ENCODE assay signal across 13 cellular contexts in the genomic region with DNA sequence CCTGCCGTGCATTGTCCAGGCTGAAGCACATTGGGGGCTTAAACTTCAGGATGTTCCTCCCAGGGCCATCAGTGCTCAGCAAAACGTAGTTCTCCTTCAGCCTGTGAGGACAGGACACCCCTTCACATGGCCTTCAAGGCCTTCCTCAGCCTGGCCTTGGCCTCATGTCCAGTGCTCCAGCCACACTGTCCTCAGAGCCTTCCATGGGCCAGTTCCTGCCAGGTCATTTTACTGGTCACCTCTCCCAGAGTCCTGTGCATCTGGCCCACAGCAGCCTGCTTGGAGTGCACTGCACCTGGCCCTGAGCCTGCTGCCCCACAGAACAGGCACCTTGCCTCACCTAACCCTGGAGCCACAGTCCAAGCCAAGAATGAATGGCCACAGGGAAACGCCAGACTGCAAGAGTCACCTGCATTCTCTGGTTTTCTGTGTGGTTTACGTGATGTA. TPM values are rescaled to one million over a fixed set of nuclear protein-coding genes. Genes with fewer than 3 reads are reported as not detected.
A peak's percentile ranks its signal among the peaks of the same experiment; 100 is the strongest.
DNase-seq lines count a peak whose midpoint lies in the region; ATAC-seq and TF ChIP-seq lines count a peak whose summit lies in the region.
"Had no signal": no experiment of that assay in that cellular context is flagged by ENCODE, and none has a peak within 500 bp of the region (broad histone marks: within the 10 kb centered on the region; RNA-seq: fewer than 3 reads in every experiment).

No MANE protein-coding gene starts in this region.

- WGBS in H9 (ENCODE audit: extremely low coverage, insufficient read length, low lambda C conversion rate): no CpG with 5 or more reads among the region's 4 CpGs

- no peak overlapping the region for H2BK5ac ChIP-seq in H9 (ENCODE audit: insufficient read length, low read length)

- H3K79me2 ChIP-seq in H9 (ENCODE audit: insufficient read depth, low read length): peaks cover under 1% of the 10 kb centered on the region; the same call in 1 of the 2 replicates

- no peak overlapping the region for H3T11ph ChIP-seq in H9 (ENCODE audit: low read length)

- no peaks in the 10 kb centered on the region for H3K23me2 ChIP-seq in H9 (ENCODE audit: insufficient read length, low read depth, low read length, poor library complexity, severe bottlenecking)

- no peaks in the 10 kb centered on the region for H4K20me1 ChIP-seq in H9 (ENCODE audit: control insufficient read depth, insufficient read depth, insufficient read length)

- H3K4me1 Mint-ChIP-seq in CD14-positive monocyte (peaks cover 25% of the 10 kb centered on the region), H9 (peaks cover 19 to 22% of the 10 kb centered on the region in 2 experiments), activated B cell treated with CpG ODN at 0.5 μM for 24 hours (peaks cover 15% of the 10 kb centered on the region), mesothelial cell of epicardium (peaks cover 2% of the 10 kb centered on the region)

- H3K36me3 Mint-ChIP-seq in CD14-positive monocyte (peaks cover 76 to 93% of the 10 kb centered on the region in 2 donors), H9 (ENCODE audit: insufficient read depth in 1 of 3, low read depth in 3 of 3) (peaks cover 49 to 96% (median 90%) of the 10 kb centered on the region in 3 experiments; a peak in 6 of 7 replicates), activated B cell treated with CpG ODN at 0.5 μM for 24 hours (ENCODE audit: low read depth) (peaks cover 90% of the 10 kb centered on the region), mesothelial cell of epicardium (peaks cover 22% of the 10 kb centered on the region)

- POLR2A ChIA-PET in activated B cell treated with CpG ODN at 0.5 μM for 24 hours (lab: Charles Lee): interaction anchor here (1.8 kb wide), 1 partner anchor 9 kb away, joined by 6 read pairs; the partner anchor contains the start of gene HNRNPAB

- ATAC-seq in activated B cell treated with CpG ODN at 0.5 μM for 24 hours (ENCODE audit: low read depth): no peak

- no peak overlapping the region for H3K9ac ChIP-seq in H9 (ENCODE audit: extremely low read depth, insufficient read length, low read length)

- no peak overlapping the region for H2BK15ac ChIP-seq in H9 (ENCODE audit: low read depth, low read length)

- no peak overlapping the region for H3K4ac ChIP-seq in H9 (ENCODE audit: low read depth, low read length)

- no peak overlapping the region for H2BK12ac ChIP-seq in H9 (ENCODE audit: insufficient read length, low read depth, low read length)

- H3K9me3 ChIP-seq in H9 (ENCODE audit: control insufficient read depth, low read depth, low read length): no peaks in the 10 kb centered on the region
- H3K9me3 ChIP-seq: BLaER1 treated with 17β-estradiol and CSF1 and Interleukin-3, amounts not matched to agents 10 nM and 100 nM had no signal

- DNase-seq in CD14-positive monocyte (ENCODE audit: low spot score) (no peak), H9 (no peak), activated B cell treated with CpG ODN at 0.5 μM for 24 hours (no peak), mesothelial cell of epicardium (ENCODE audit: low spot score in 2 of 2, unreplicated experiment in 2 of 2) (no peak), NCI-H226 (no peak), GDM1 (lab: John Stamatoyannopoulos, UW) (no peak), DMS53 (lab: John Stamatoyannopoulos, UW) (no peak), amniotic stem cell (lab: John Stamatoyannopoulos, UW) (no peak)

- no peak overlapping the region for H2BK20ac ChIP-seq in H9 (ENCODE audit: low read depth, low read length, poor library complexity, severe bottlenecking)

- H4K91ac ChIP-seq in H9 (ENCODE audit: insufficient read length, low read depth, low read length): no peak overlapping the region

- H3K27ac Mint-ChIP-seq in CD14-positive monocyte (peak overlapping the region in 4 of 7 donors; percentile 32 to 74 (median 59)), H9 (peak overlapping the region in 2 of 3 experiments; percentile 70 to 92; a peak in 2 of 7 replicates), activated B cell treated with CpG ODN at 0.5 μM for 24 hours (peak overlapping the region; percentile 24), mesothelial cell of epicardium (peak overlapping the region; percentile 50)
- H3K27ac Mint-ChIP-seq: T-helper 1 cell treated with Interleukin-12 subunit alpha and Interleukin-12 subunit beta and Interleukin-4 antibody, amounts not matched to agents 30 μg/mL and 1 μg/mL, for 36 hours had no signal

- no peak overlapping the region for H3K23ac ChIP-seq in H9 (ENCODE audit: insufficient read length, low read depth, low read length)

- H4K8ac ChIP-seq in H9 (replicated peaks; ENCODE audit: insufficient read length, low read depth, low read length): no peak overlapping the region

- no peak overlapping the region for H2BK120ac ChIP-seq in H9 (ENCODE audit: low read depth, low read length, poor library complexity, severe bottlenecking)

- H3K9me3 Mint-ChIP-seq in CD14-positive monocyte (peaks cover 0 to 2% (median 0%) of the 10 kb centered on the region in 7 donors), H9 (no peaks in the 10 kb centered on the region), activated B cell treated with CpG ODN at 0.5 μM for 24 hours (no peaks in the 10 kb centered on the region), mesothelial cell of epicardium (no peaks in the 10 kb centered on the region)
- H3K9me3 Mint-ChIP-seq: T-helper 1 cell treated with Interleukin-12 subunit alpha and Interleukin-12 subunit beta and Interleukin-4 antibody, amounts not matched to agents 30 μg/mL and 1 μg/mL, for 36 hours had no signal

- no peak overlapping the region for H3K56ac ChIP-seq in H9 (ENCODE audit: insufficient read length, low read depth, low read length)

- CTCF ChIA-PET in activated B cell treated with CpG ODN at 0.5 μM for 24 hours (lab: Charles Lee): no interaction called here

- peaks cover 0 to 1% (median 0%) of the 10 kb centered on the region in 3 donors for H3K27me3 Mint-ChIP-seq in CD14-positive monocyte (ENCODE audit: low read depth in 3 of 3)
- H3K27me3 Mint-ChIP-seq in H9 (ENCODE audit: low read depth): peaks cover 9% of the 10 kb centered on the region; the same call in 1 of the 2 replicates
- no peaks in the 10 kb centered on the region for H3K27me3 Mint-ChIP-seq in activated B cell treated with CpG ODN at 0.5 μM for 24 hours
- no peaks in the 10 kb centered on the region for H3K27me3 Mint-ChIP-seq in mesothelial cell of epicardium (ENCODE audit: low read depth)

- H3K79me1 ChIP-seq in H9 (ENCODE audit: insufficient read depth, low read depth, low read length, poor library complexity, severe bottlenecking): no peaks in the 10 kb centered on the region

- no peaks in the 10 kb centered on the region for H3K27me3 ChIP-seq in H9 (ENCODE audit: insufficient read depth, low read length)
- H3K27me3 ChIP-seq: BLaER1 treated with 17β-estradiol and CSF1 and Interleukin-3, amounts not matched to agents 10 nM and 100 nM had no signal

- no peak overlapping the region for H3K4me2 ChIP-seq in H9 (ENCODE audit: insufficient read depth, insufficient read length, low read length)
- H3K4me2 ChIP-seq: BLaER1 treated with 17β-estradiol and CSF1 and Interleukin-3, amounts not matched to agents 10 nM and 100 nM had no signal

- H3K18ac ChIP-seq in H9 (ENCODE audit: insufficient read length, low read depth, low read length): no peak overlapping the region

- intact Hi-C loops in CD14-positive monocyte (cut with micrococcal nuclease) (no loop called here), activated B cell treated with CpG ODN at 0.5 μM for 24 hours (cut with micrococcal nuclease) (no loop called here)

- no peaks in the 10 kb centered on the region for H3K4me1 ChIP-seq in H9 (ENCODE audit: insufficient read depth, low read length)

- H2AFZ ChIP-seq in H9 (ENCODE audit: low read length): no peak overlapping the region

- no peak overlapping the region for H3K14ac ChIP-seq in H9 (ENCODE audit: insufficient read depth, low read length)

- H2AK5ac ChIP-seq in H9 (ENCODE audit: insufficient read length, low read length): no peak overlapping the region

- H4K5ac ChIP-seq in H9 (ENCODE audit: insufficient read length, low read depth, low read length): no peak overlapping the region

- no peak overlapping the region for H3K27ac ChIP-seq in H9 (ENCODE audit: insufficient read length, low read depth, low read length)
- H3K27ac ChIP-seq: BLaER1 treated with 17β-estradiol and CSF1 and Interleukin-3, amounts not matched to agents 10 nM and 100 nM had no signal

- TF ChIP-seq CTCF in CD14-positive monocyte (IDR thresholded peaks at IDR 0.05) (no peak), H9 (conservative IDR thresholded peaks at IDR 0.05) (no peak), activated B cell treated with CpG ODN at 0.5 μM for 24 hours (IDR thresholded peaks at IDR 0.05) (no peak), mesothelial cell of epicardium (IDR thresholded peaks at IDR 0.05; ENCODE audit: unreplicated experiment) (no peak)

- H3K4me3 Mint-ChIP-seq in CD14-positive monocyte (no peak overlapping the region), H9 (no peak overlapping the region), activated B cell treated with CpG ODN at 0.5 μM for 24 hours (no peak overlapping the region), mesothelial cell of epicardium (no peak overlapping the region)
- H3K4me3 Mint-ChIP-seq: T-helper 1 cell treated with Interleukin-12 subunit alpha and Interleukin-12 subunit beta and Interleukin-4 antibody, amounts not matched to agents 30 μg/mL and 1 μg/mL, for 36 hours had no signal

RNA-seq across cellular contexts. Expression of gene HNRNPAB, which starts 8.7 kb away (rescaled TPM):
- 10 to 100 TPM; 54.2 to 59.4 TPM for polyA plus RNA-seq in CD14-positive monocyte
- 547 and 557 TPM in 2 replicates for total RNA-seq in H9 (2021)
- total RNA-seq in activated B cell treated with CpG ODN at 0.5 μM for 24 hours: 118 and 120 TPM in 2 replicates
- 198 to 209 TPM (median 204 TPM) in 3 replicates for total RNA-seq in mesothelial cell of epicardium

RNA-seq across cellular contexts. Expression of gene PHYKPL, which starts 19.6 kb away (rescaled TPM):
- 10 to 100 TPM; 39.2 to 43.0 TPM for polyA plus RNA-seq in CD14-positive monocyte
- total RNA-seq in H9 (2021): 40.9 and 48.8 TPM in 2 replicates
- total RNA-seq in activated B cell treated with CpG ODN at 0.5 μM for 24 hours: 176 and 205 TPM in 2 replicates
- total RNA-seq in mesothelial cell of epicardium: 128 to 137 TPM (median 137 TPM) in 3 replicates

RNA-seq across cellular contexts. Expression of gene GMCL2, which starts 25.9 kb away (rescaled TPM):
- not detected for polyA plus RNA-seq in CD14-positive monocyte
- total RNA-seq in H9 (2021) (not detected in 2 replicates), activated B cell treated with CpG ODN at 0.5 μM for 24 hours (not detected in 2 replicates), mesothelial cell of epicardium (not detected in 3 replicates)
- total RNA-seq: aorta, glomerular endothelial cell, osteoblast had no signal
- polyA plus RNA-seq: aorta had no signal

RNA-seq across cellular contexts. Expression of gene NHP2, which starts 59.3 kb away (rescaled TPM):
- polyA plus RNA-seq in CD14-positive monocyte: 100 to 1,000 TPM; 108 to 139 TPM
- total RNA-seq in H9 (2021) (232 and 240 TPM in 2 replicates), activated B cell treated with CpG ODN at 0.5 μM for 24 hours (175 and 180 TPM in 2 replicates), mesothelial cell of epicardium (112 to 120 TPM (median 116 TPM) in 3 replicates)

Comparison
In these comparisons a context has a peak if more than half of its experiments do, and no peak if none do; other contexts are left out.
1. H3K27ac Mint-ChIP-seq: peak in every context shown above with its lines; median percentile 81 in H9; 59 in CD14-positive monocyte; 50 in mesothelial cell of epicardium; 24 in activated B cell treated with CpG ODN at 0.5 μM for 24 hours.